ENCODE assay signal across 8 cellular contexts in the genomic region with DNA sequence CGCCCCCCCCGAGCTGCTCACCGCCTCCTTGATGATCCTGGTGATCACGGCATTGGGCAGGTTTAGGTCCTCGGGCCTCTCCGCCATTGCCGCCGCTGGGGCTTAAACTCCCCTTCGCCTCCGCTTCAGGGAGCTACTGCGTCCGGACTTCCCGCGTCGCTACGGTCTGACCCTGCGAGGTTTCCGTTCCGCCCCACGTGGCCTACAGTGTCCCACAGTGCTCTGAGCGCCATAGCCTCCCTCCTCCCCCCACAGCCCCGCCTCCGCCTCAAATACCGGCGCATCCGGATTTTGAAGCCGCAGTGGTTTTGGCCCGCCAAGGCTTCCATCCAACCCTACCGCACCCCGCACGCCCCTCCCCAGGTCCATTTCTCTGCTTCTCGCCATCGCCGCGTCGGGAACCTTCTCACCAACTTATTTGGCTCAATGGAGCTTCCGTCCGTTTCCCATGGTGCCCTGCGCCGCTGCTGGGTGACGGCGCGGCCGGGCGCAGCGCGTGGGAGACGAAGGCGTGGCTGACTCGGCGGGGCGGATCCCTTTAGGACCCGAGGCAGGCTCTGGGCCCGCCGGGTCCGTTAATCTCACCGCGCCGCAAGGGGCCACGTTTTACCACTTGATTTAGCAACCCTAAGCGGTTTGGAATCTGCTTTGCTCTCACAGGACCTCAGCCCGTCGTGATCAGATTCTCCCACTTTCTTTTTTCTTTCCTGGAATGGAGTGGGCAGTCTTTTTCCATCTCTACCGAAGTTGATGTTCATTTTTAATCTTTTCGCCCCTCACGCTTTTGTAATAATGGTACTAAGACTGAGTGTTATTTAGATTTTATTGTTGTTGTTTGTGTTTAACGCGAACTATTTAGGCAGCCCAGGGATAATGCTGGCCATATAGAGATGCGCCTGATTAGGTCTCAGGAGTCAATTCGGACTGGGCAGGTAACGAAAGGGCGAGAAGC. TPM values are rescaled to one million over a fixed set of nuclear protein-coding genes. Genes with fewer than 3 reads are reported as not detected.
DNase-seq lines count a peak whose midpoint lies in the region; ATAC-seq and TF ChIP-seq lines count a peak whose summit lies in the region.

Gene C9orf43 (plus strand): TSS at position 541 of the 952 bp plus-strand sequence. CDS start 2,747 bp downstream, outside the sequence.
A gene with protein sequence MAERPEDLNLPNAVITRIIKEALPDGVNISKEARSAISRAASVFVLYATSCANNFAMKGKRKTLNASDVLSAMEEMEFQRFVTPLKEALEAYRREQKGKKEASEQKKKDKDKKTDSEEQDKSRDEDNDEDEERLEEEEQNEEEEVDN (minus strand): TSS at position 469 of the 952 bp plus-strand sequence. CDS start 382 bp downstream, at position 87.

- peak; percentile 82 for TF ChIP-seq EP300 in neural cell (conservative IDR thresholded peaks at IDR 0.05; ENCODE audit: poor library complexity, severe bottlenecking)

- no peak within 1 kb of the TSS for H2AFZ ChIP-seq in H9 (ENCODE audit: low read length)
- H2AFZ ChIP-seq in neural cell (ENCODE audit: low read depth, low read length): peak within 1 kb of the TSS; percentile 77

- no CpG with 5 or more reads among the region's 72 CpGs for WGBS in H9 (ENCODE audit: extremely low coverage, insufficient read length, low lambda C conversion rate)

- H3T11ph ChIP-seq in H9 (ENCODE audit: low read length): no peak within 1 kb of the TSS

- H4K20me1 ChIP-seq in H9 (ENCODE audit: control insufficient read depth, insufficient read depth, insufficient read length) (no peaks in the 10 kb centered on the region), neural cell (ENCODE audit: insufficient read depth) (no peaks in the 10 kb centered on the region)

- no peak within 1 kb of the TSS for H3K56ac ChIP-seq in H9 (ENCODE audit: insufficient read length, low read depth, low read length)

- peak within 1 kb of the TSS; percentile 97 to 100 (median 100) for H3K27ac Mint-ChIP-seq in H9
- H3K27ac Mint-ChIP-seq in stimulated activated naive CD8-positive, alpha-beta T cell treated with anti-CD3 and anti-CD28 coated beads, Interleukin-15, amount 100 ng/mL, for 72 hours: peak within 1 kb of the TSS; percentile 99 to 100

- peak; percentile 97 for ATAC-seq in stimulated activated naive CD8-positive, alpha-beta T cell treated with anti-CD3 and anti-CD28 coated beads, Interleukin-15, amount 100 ng/mL, for 72 hours

- H3F3A ChIP-seq in neural cell (ENCODE audit: insufficient read depth, low read length, poor library complexity, severe bottlenecking): peaks cover 2% of the 10 kb centered on the region

- peak within 1 kb of the TSS; percentile 59 for H4K5ac ChIP-seq in H9 (ENCODE audit: insufficient read length, low read depth, low read length)

- H3K27ac ChIP-seq in H9 (ENCODE audit: insufficient read length, low read depth, low read length): peak within 1 kb of the TSS; percentile 88
- peak within 1 kb of the TSS; percentile 98 for H3K27ac ChIP-seq in neural cell (ENCODE audit: low read length)

- no peaks in the 10 kb centered on the region for H3K79me1 ChIP-seq in H9 (ENCODE audit: insufficient read depth, low read depth, low read length, poor library complexity, severe bottlenecking)

- peaks cover 8% of the 10 kb centered on the region; the same call in 1 of the 2 replicates for H3K36me3 ChIP-seq in ES-I3 (ENCODE audit: insufficient read depth, low read length)
- H3K36me3 ChIP-seq in neural cell (ENCODE audit: insufficient read depth, low read length): no peaks in the 10 kb centered on the region

- no peak within 1 kb of the TSS for H2BK20ac ChIP-seq in H9 (ENCODE audit: low read depth, low read length, poor library complexity, severe bottlenecking)

- no peaks in the 10 kb centered on the region for H3K9me2 ChIP-seq in neural cell (ENCODE audit: insufficient read depth, low read length)

- H3K4me1 ChIP-seq in ES-I3 (ENCODE audit: insufficient read depth, low read length): no peaks in the 10 kb centered on the region
- H3K4me1 ChIP-seq in H9 (ENCODE audit: insufficient read depth, low read length): no peaks in the 10 kb centered on the region

- peaks cover 4% of the 10 kb centered on the region; the same call in 1 of the 2 replicates for H3K79me2 ChIP-seq in H9 (ENCODE audit: insufficient read depth, low read length)
- H3K79me2 ChIP-seq in neural cell (replicated peaks; ENCODE audit: insufficient read depth, low read length): peaks cover 13% of the 10 kb centered on the region

- no peaks in the 10 kb centered on the region for H3K9me3 ChIP-seq in ES-I3 (ENCODE audit: control insufficient read depth, insufficient read depth, low read length)
- H3K9me3 ChIP-seq in H9 (ENCODE audit: control insufficient read depth, low read depth, low read length): no peaks in the 10 kb centered on the region
- no peaks in the 10 kb centered on the region for H3K9me3 ChIP-seq in neural cell (ENCODE audit: low read length)

- no peaks in the 10 kb centered on the region for H3K27me3 Mint-ChIP-seq in H9 (ENCODE audit: low read depth)
- H3K27me3 Mint-ChIP-seq in stimulated activated naive CD8-positive, alpha-beta T cell treated with anti-CD3 and anti-CD28 coated beads, Interleukin-15, amount 100 ng/mL, for 72 hours: no peaks in the 10 kb centered on the region

- peaks cover 11% of the 10 kb centered on the region for H3K23me2 ChIP-seq in H9 (ENCODE audit: insufficient read length, low read depth, low read length, poor library complexity, severe bottlenecking)

- H3K18ac ChIP-seq in H9 (ENCODE audit: insufficient read length, low read depth, low read length): peak within 1 kb of the TSS; percentile 94

- no peak within 1 kb of the TSS for H4K8ac ChIP-seq in H9 (replicated peaks; ENCODE audit: insufficient read length, low read depth, low read length)

- DNase-seq in H9 (peak; percentile 94), M059J (ENCODE audit: low read depth) (peak; percentile 95), activated gamma-delta T cell (lab: John Stamatoyannopoulos, UW) (peak; percentile 87), fibroblast of villous mesenchyme (ENCODE audit: low read depth) (peak; percentile 97)
- DNase-seq in stimulated activated naive CD8-positive, alpha-beta T cell treated with anti-CD3 and anti-CD28 coated beads, Interleukin-15, amount 100 ng/mL, for 72 hours: peak; percentile 96 to 97

- H3K27me3 ChIP-seq in H9 (ENCODE audit: insufficient read depth, low read length) (no peaks in the 10 kb centered on the region), neural cell (ENCODE audit: insufficient read depth, low read depth, low read length) (no peaks in the 10 kb centered on the region)

- H3K14ac ChIP-seq in H9 (ENCODE audit: insufficient read depth, low read length): peak within 1 kb of the TSS; percentile 96

- no peaks in the 10 kb centered on the region for H3K9me3 Mint-ChIP-seq in H9
- H3K9me3 Mint-ChIP-seq in stimulated activated naive CD8-positive, alpha-beta T cell treated with anti-CD3 and anti-CD28 coated beads, Interleukin-15, amount 100 ng/mL, for 72 hours: no peaks in the 10 kb centered on the region

- peaks cover 13 to 36% (median 30%) of the 10 kb centered on the region in 3 experiments; a peak in 6 of 7 replicates for H3K36me3 Mint-ChIP-seq in H9 (ENCODE audit: insufficient read depth in 1 of 3, low read depth in 3 of 3)

- H2BK12ac ChIP-seq in H9 (ENCODE audit: insufficient read length, low read depth, low read length): no peak within 1 kb of the TSS

- TF ChIP-seq CTCF in H9 (conservative IDR thresholded peaks at IDR 0.05): no peak
- TF ChIP-seq CTCF in fibroblast of villous mesenchyme (IDR thresholded peaks at IDR 0.05; ENCODE audit: insufficient read depth, low read depth, low read length): no peak
- TF ChIP-seq CTCF in neural cell (IDR thresholded peaks at IDR 0.05; ENCODE audit: poor library complexity, severe bottlenecking): no peak

- H2AK5ac ChIP-seq in H9 (ENCODE audit: insufficient read length, low read length): no peak within 1 kb of the TSS

- no peak for TF ChIP-seq RAD21 in neural cell (conservative IDR thresholded peaks at IDR 0.05)

- H2BK120ac ChIP-seq in H9 (ENCODE audit: low read depth, low read length, poor library complexity, severe bottlenecking): peak within 1 kb of the TSS; percentile 87

- H3K9ac ChIP-seq in ES-I3 (ENCODE audit: low read depth, low read length): peak within 1 kb of the TSS; percentile 96
- H3K9ac ChIP-seq in H9 (ENCODE audit: extremely low read depth, insufficient read length, low read length): peak within 1 kb of the TSS; percentile 93
- H3K9ac ChIP-seq in neural cell (ENCODE audit: low read length): peak within 1 kb of the TSS; percentile 91

- H3K4me3 ChIP-seq in fibroblast of villous mesenchyme (ENCODE audit: low read depth, low read length) (peak within 1 kb of the TSS; percentile 73), neural cell (ENCODE audit: low read length) (peak within 1 kb of the TSS; percentile 89)

- peak within 1 kb of the TSS; percentile 33 for H2BK5ac ChIP-seq in H9 (ENCODE audit: insufficient read length, low read length)

- no peak within 1 kb of the TSS for H2BK15ac ChIP-seq in H9 (ENCODE audit: low read depth, low read length)

- no peak within 1 kb of the TSS; the same call in 1 of the 2 replicates for H3K4ac ChIP-seq in H9 (ENCODE audit: low read depth, low read length)

- TF ChIP-seq POLR2A in Raji (IDR thresholded peaks at IDR 0.05; ENCODE audit: insufficient read depth, low read depth, low read length): peak; percentile 85

- H3K4me2 ChIP-seq in H9 (ENCODE audit: insufficient read depth, insufficient read length, low read length) (peak within 1 kb of the TSS; percentile 92), neural cell (ENCODE audit: low read length) (peak within 1 kb of the TSS; percentile 66)

- no peak within 1 kb of the TSS for H3K23ac ChIP-seq in H9 (ENCODE audit: insufficient read length, low read depth, low read length)

- H3K4me3 Mint-ChIP-seq in H9: peak within 1 kb of the TSS; percentile 98 to 99
- H3K4me3 Mint-ChIP-seq in stimulated activated naive CD8-positive, alpha-beta T cell treated with anti-CD3 and anti-CD28 coated beads, Interleukin-15, amount 100 ng/mL, for 72 hours: peak within 1 kb of the TSS; percentile 93 to 100

- H3K4me1 Mint-ChIP-seq in H9: peaks cover 9 to 18% of the 10 kb centered on the region in 2 experiments
- H3K4me1 Mint-ChIP-seq in stimulated activated naive CD8-positive, alpha-beta T cell treated with anti-CD3 and anti-CD28 coated beads, Interleukin-15, amount 100 ng/mL, for 72 hours: peaks cover 30% of the 10 kb centered on the region

- no peak within 1 kb of the TSS for H4K91ac ChIP-seq in H9 (ENCODE audit: insufficient read length, low read depth, low read length)

TF ChIP-seq in neural cell, 6 proteins besides CTCF, POLR2A, EP300 and RAD21 (continues in another document):
- TF ChIP-seq TAF1 (IDR thresholded peaks at IDR 0.05; ENCODE audit: low read depth): peak; percentile 78
- peak; percentile 91 for TF ChIP-seq MXI1 (conservative IDR thresholded peaks at IDR 0.05; ENCODE audit: poor library complexity, severe bottlenecking)

RNA-seq across cellular contexts. Expression of gene C9orf43, which starts in this region (rescaled TPM):
- total RNA-seq in H9 (2021) (0.24 and 0.57 TPM in 2 replicates), fibroblast of villous mesenchyme (0.32 and 0.43 TPM in 2 replicates)
- 0.05 and 1.1 TPM in 2 replicates for total RNA-seq in M059J (2014; rRNA removed; shearing (Covaris generic))
- 0.33 TPM in 1 of 2 replicates, not detected in the other for polyA plus RNA-seq in neural cell
- polyA minus RNA-seq in neural cell: 0.46 and 0.73 TPM in 2 replicates

RNA-seq across cellular contexts. Expression of the second gene that starts in this region (rescaled TPM):
- 82.4 and 85.9 TPM in 2 replicates for total RNA-seq in H9 (2021)
- 144 and 155 TPM in 2 replicates for total RNA-seq in M059J (2014; rRNA removed; shearing (Covaris generic))
- 33.2 and 54.0 TPM in 2 replicates for total RNA-seq in fibroblast of villous mesenchyme
- 99.8 and 119 TPM in 2 replicates for polyA plus RNA-seq in neural cell
- 69.8 and 69.9 TPM in 2 replicates for polyA minus RNA-seq in neural cell

Comparison
In these comparisons a context has a peak if more than half of its experiments do, and no peak if none do; other contexts are left out.
1. Peak in every context shown above with its lines: DNase-seq, ATAC-seq, H3K4me3 ChIP-seq and H3K27ac ChIP-seq.